In the genomic region with DNA sequence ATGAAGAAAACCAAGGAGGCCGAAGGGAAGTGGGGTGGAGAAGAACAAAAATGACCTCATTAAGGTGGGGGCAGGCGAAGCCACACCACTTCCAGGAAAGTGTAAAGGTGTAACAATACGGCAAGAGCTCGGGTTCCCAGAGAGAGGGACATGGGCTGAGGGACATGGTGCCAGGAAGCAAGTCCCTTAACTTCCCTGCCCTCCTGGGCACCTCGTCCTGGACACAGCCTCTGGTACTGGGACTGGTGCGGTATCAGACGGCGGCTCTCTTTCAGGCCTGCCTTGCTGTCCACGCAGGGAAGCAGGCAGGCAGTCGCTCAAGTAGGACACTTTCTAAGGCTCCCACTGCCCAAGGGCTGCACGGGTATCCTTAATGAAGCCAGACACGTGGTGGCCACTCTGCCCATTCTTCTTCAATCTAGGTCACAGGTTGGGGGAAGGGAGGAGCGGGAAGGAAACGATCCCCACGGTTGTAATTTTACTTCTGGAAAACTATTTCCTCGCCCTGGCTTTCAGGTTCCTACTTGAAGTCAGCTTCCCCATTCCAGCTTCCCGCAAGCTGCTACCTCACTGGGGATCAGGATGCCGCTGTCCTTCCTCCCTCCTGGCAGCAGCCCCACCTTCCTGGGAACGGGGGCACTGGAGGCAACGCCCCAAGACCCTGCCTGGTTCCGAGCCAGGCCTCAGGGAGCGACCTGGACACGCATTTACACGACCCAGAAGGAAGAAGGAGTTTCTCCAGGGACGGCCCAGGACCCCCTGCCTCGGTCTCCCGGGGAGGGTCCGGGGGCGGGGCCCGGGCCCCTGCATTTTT, we compare ENCODE assay signal across 8 cellular contexts. TPM values are rescaled to one million over a fixed set of nuclear protein-coding genes. Genes with fewer than 3 reads are reported as not detected.
DNase-seq lines count a peak whose midpoint lies in the region; ATAC-seq and TF ChIP-seq lines count a peak whose summit lies in the region.

No MANE protein-coding gene starts in this region.

- H3K4me3 ChIP-seq in iPS-20b (ENCODE audit: low read length), result peak overlapping the region; percentile 95

- no peaks in the 10 kb centered on the region for H3K27me3 Mint-ChIP-seq in activated T-helper 2 cell treated with anti-CD3 and anti-CD28 coated beads, Interferon-gamma antibody, Interleukin-2, Interleukin-4, amounts not matched to agents 10 μg/mL and 5 μg/mL and 100 μg/mL, durations not matched to agents 14 hours and 24 hours and 36 hours (ENCODE audit: low read depth)
- no peaks in the 10 kb centered on the region for H3K27me3 Mint-ChIP-seq in stimulated activated naive CD8-positive, alpha-beta T cell treated with anti-CD3 and anti-CD28 coated beads, Interleukin-15, amount 100 ng/mL, for 72 hours

- H3K4me1 ChIP-seq in iPS-20b (ENCODE audit: insufficient read depth, low read length), result peaks cover 8% of the 10 kb centered on the region; the same call in 1 of the 2 replicates

- peaks cover 25% of the 10 kb centered on the region for H3K36me3 Mint-ChIP-seq in activated T-helper 2 cell treated with anti-CD3 and anti-CD28 coated beads, Interferon-gamma antibody, Interleukin-2, Interleukin-4, amounts not matched to agents 10 μg/mL and 5 μg/mL and 100 μg/mL, durations not matched to agents 14 hours and 24 hours and 36 hours (ENCODE audit: low read depth)

- H3K27ac Mint-ChIP-seq in activated T-helper 2 cell treated with anti-CD3 and anti-CD28 coated beads, Interferon-gamma antibody, Interleukin-2, Interleukin-4, amounts not matched to agents 10 μg/mL and 5 μg/mL and 100 μg/mL, durations not matched to agents 14 hours and 24 hours and 36 hours, result peak overlapping the region; percentile 63
- peak overlapping the region; percentile 91 to 94 for H3K27ac Mint-ChIP-seq in stimulated activated naive CD8-positive, alpha-beta T cell treated with anti-CD3 and anti-CD28 coated beads, Interleukin-15, amount 100 ng/mL, for 72 hours

- H3K9me3 Mint-ChIP-seq in activated T-helper 2 cell treated with anti-CD3 and anti-CD28 coated beads, Interferon-gamma antibody, Interleukin-2, Interleukin-4, amounts not matched to agents 10 μg/mL and 5 μg/mL and 100 μg/mL, durations not matched to agents 14 hours and 24 hours and 36 hours, result no peaks in the 10 kb centered on the region
- no peaks in the 10 kb centered on the region for H3K9me3 Mint-ChIP-seq in stimulated activated naive CD8-positive, alpha-beta T cell treated with anti-CD3 and anti-CD28 coated beads, Interleukin-15, amount 100 ng/mL, for 72 hours

- peak overlapping the region; percentile 95; the same call in 1 of the 2 replicates for H3K9ac ChIP-seq in iPS-20b (ENCODE audit: low read depth, low read length)

- H3K9me3 ChIP-seq in iPS-20b (ENCODE audit: insufficient read depth, low read depth, low read length), result no peaks in the 10 kb centered on the region

- ATAC-seq in stimulated activated naive CD8-positive, alpha-beta T cell treated with anti-CD3 and anti-CD28 coated beads, Interleukin-15, amount 100 ng/mL, for 72 hours, result no peak

- H3K27ac ChIP-seq in 22Rv1 (peak overlapping the region; percentile 80), iPS-20b (ENCODE audit: low read length) (no peak overlapping the region)

- H3K4me1 Mint-ChIP-seq in activated T-helper 2 cell treated with anti-CD3 and anti-CD28 coated beads, Interferon-gamma antibody, Interleukin-2, Interleukin-4, amounts not matched to agents 10 μg/mL and 5 μg/mL and 100 μg/mL, durations not matched to agents 14 hours and 24 hours and 36 hours (ENCODE audit: low read depth), result peaks cover 29% of the 10 kb centered on the region
- H3K4me1 Mint-ChIP-seq in stimulated activated naive CD8-positive, alpha-beta T cell treated with anti-CD3 and anti-CD28 coated beads, Interleukin-15, amount 100 ng/mL, for 72 hours, result peaks cover 60% of the 10 kb centered on the region

- peak; percentile 4 for DNase-seq in GM20000 (ENCODE audit: low spot score)
- no peak for DNase-seq in activated T-helper 2 cell treated with anti-CD3 and anti-CD28 coated beads, Interferon-gamma antibody, Interleukin-2, Interleukin-4, amounts not matched to agents 10 μg/mL and 5 μg/mL and 100 μg/mL, durations not matched to agents 14 hours and 24 hours and 36 hours (ENCODE audit: low spot score)
- peak in 1 of 2 donors; percentile 40 for DNase-seq in stimulated activated naive CD8-positive, alpha-beta T cell treated with anti-CD3 and anti-CD28 coated beads, Interleukin-15, amount 100 ng/mL, for 72 hours
- DNase-seq in NCI-H345 treated with DMSO at 0.1 percent for 48 hours (lab: John Stamatoyannopoulos, UW; ENCODE audit: unreplicated experiment), result no peak
- no peak for DNase-seq in T-helper 9 cell
- no peak for DNase-seq in NCI-H146 treated with DMSO at 0.1 percent for 48 hours (lab: John Stamatoyannopoulos, UW; ENCODE audit: unreplicated experiment)

- H3K27me3 ChIP-seq in iPS-20b (ENCODE audit: insufficient read depth, low read length), result no peaks in the 10 kb centered on the region

- TF ChIP-seq CTCF in 22Rv1 (IDR thresholded peaks at IDR 0.05) (no peak), GM20000 (IDR thresholded peaks at IDR 0.05; ENCODE audit: extremely low read depth, missing control alignments) (no peak)

- intact Hi-C loops in activated T-helper 2 cell treated with anti-CD3 and anti-CD28 coated beads, Interferon-gamma antibody, Interleukin-2, Interleukin-4, amounts not matched to agents 10 μg/mL and 5 μg/mL and 100 μg/mL, durations not matched to agents 14 hours and 24 hours and 36 hours (cut with micrococcal nuclease), result loop anchor here (2.0 to 10.0 kb wide), 3 partner anchors 53 to 135 kb away; partner anchors contain the start of genes BTBD2, IZUMO4 and MOB3A

- peak overlapping the region; percentile 85 for H3K4me3 Mint-ChIP-seq in activated T-helper 2 cell treated with anti-CD3 and anti-CD28 coated beads, Interferon-gamma antibody, Interleukin-2, Interleukin-4, amounts not matched to agents 10 μg/mL and 5 μg/mL and 100 μg/mL, durations not matched to agents 14 hours and 24 hours and 36 hours (ENCODE audit: low read depth)
- peak overlapping the region; percentile 84 to 85 for H3K4me3 Mint-ChIP-seq in stimulated activated naive CD8-positive, alpha-beta T cell treated with anti-CD3 and anti-CD28 coated beads, Interleukin-15, amount 100 ng/mL, for 72 hours

- H3K36me3 ChIP-seq in iPS-20b (ENCODE audit: insufficient read depth, low read depth, low read length), result peaks cover 16% of the 10 kb centered on the region; the same call in 1 of the 2 replicates

RNA-seq across cellular contexts. Expression of gene AP3D1, which starts 1.2 kb away (rescaled TPM):
- 101 and 103 TPM in 2 replicates for total RNA-seq in activated T-helper 2 cell treated with anti-CD3 and anti-CD28 coated beads, Interferon-gamma antibody, Interleukin-2, Interleukin-4, amounts not matched to agents 10 μg/mL and 5 μg/mL and 100 μg/mL, durations not matched to agents 14 hours and 24 hours and 36 hours

RNA-seq across cellular contexts. Expression of gene DOT1L, which starts 13.5 kb away (rescaled TPM):
- 115 and 121 TPM in 2 replicates for total RNA-seq in activated T-helper 2 cell treated with anti-CD3 and anti-CD28 coated beads, Interferon-gamma antibody, Interleukin-2, Interleukin-4, amounts not matched to agents 10 μg/mL and 5 μg/mL and 100 μg/mL, durations not matched to agents 14 hours and 24 hours and 36 hours

RNA-seq across cellular contexts. Expression of gene IZUMO4, which starts 53.5 kb away (rescaled TPM):
- 7.6 and 9.5 TPM in 2 replicates for total RNA-seq in activated T-helper 2 cell treated with anti-CD3 and anti-CD28 coated beads, Interferon-gamma antibody, Interleukin-2, Interleukin-4, amounts not matched to agents 10 μg/mL and 5 μg/mL and 100 μg/mL, durations not matched to agents 14 hours and 24 hours and 36 hours

RNA-seq across cellular contexts. Expression of gene MOB3A, which starts 54.1 kb away (rescaled TPM):
- 175 and 181 TPM in 2 replicates for total RNA-seq in activated T-helper 2 cell treated with anti-CD3 and anti-CD28 coated beads, Interferon-gamma antibody, Interleukin-2, Interleukin-4, amounts not matched to agents 10 μg/mL and 5 μg/mL and 100 μg/mL, durations not matched to agents 14 hours and 24 hours and 36 hours
